In the genomic region with DNA sequence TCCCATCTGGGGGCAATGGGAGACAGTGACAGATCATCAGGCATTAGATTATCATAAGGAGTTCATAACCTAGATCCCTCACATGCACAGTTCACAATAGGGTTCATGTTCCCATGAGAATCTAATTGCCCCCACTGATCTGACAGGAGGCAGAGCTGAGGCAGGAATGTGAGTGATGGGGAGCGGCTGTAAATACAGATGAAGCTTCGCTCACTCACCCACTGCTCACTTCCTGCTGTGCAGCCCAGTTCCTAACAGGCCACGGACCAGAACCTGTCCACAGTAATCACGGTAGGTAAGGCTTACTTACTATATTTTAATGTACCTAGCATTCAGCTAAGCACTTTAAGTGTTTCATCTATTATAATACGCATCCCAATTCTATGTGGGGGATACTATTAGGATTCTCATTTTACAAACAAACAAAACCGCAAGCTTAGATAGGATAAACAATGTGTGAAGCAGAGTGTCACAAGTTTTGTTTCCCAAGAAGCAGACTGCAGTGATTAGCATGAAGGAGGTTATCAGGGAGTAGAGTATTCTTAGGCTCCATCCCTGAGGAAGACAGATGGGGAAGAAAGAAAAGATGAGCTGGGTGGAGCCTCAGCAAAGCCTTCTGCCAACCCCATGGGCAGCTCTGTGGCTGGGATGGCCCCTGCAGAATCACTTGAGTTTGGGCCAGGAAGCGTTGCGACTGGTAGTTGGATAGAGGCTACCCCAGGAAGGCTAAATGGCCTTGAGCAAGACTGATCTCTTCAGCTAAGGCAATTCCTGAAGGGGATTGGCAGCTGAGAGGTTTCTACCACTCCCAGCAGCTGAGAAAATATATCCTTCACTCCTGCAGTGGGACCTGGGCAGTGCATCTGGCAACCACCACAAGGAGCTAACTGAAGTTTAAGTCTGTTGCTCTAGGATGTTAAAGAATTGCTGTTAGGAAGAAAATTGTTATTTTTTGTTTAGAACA, we compare ENCODE assay signal across 19 cellular contexts.
A peak's percentile ranks its signal among the peaks of the same experiment; 100 is the strongest.
DNase-seq lines count a peak whose midpoint lies in the region; ATAC-seq and TF ChIP-seq lines count a peak whose summit lies in the region.
"Had no signal": no experiment of that assay in that cellular context is flagged by ENCODE, and none has a peak within 500 bp of the region (broad histone marks: within the 10 kb centered on the region; RNA-seq: fewer than 3 reads in every experiment).

No MANE protein-coding gene starts in this region.

- H3K4me3 ChIP-seq in neuronal stem cell (ENCODE audit: low read length in 2 of 2), result no peak overlapping the region
- H3K4me3 ChIP-seq: left lung, upper lobe of right lung had no signal

- no peak overlapping the region for H3K18ac ChIP-seq in neuronal stem cell (ENCODE audit: low read length)

- H3K27ac ChIP-seq in neuronal stem cell (replicated peaks; ENCODE audit: low read length) (no peak overlapping the region), caudate nucleus (ENCODE audit: low read depth, low read length) (no peak overlapping the region)
- H3K27ac ChIP-seq: left lung, neutrophil, upper lobe of right lung had no signal

- H3K36me3 Mint-ChIP-seq in chondrocyte (ENCODE audit: low read depth), result peaks cover 6% of the 10 kb centered on the region
- H3K36me3 Mint-ChIP-seq: activated naive CD8-positive, alpha-beta T cell treated with anti-CD3 and anti-CD28 coated beads, Interleukin-2, amount 10 ng/mL, durations not matched to agents 7 days and 5 days; CD8-positive, alpha-beta memory T cell had no signal

- no peaks in the 10 kb centered on the region for H3K9me3 ChIP-seq in neuronal stem cell (replicated peaks in 1 of 2; ENCODE audit: control insufficient read depth in 2 of 2, insufficient read depth in 1 of 2, low read depth in 1 of 2, low read length in 2 of 2)
- H3K9me3 ChIP-seq: neutrophil, upper lobe of right lung had no signal

- H2BK12ac ChIP-seq in neuronal stem cell (ENCODE audit: low read length), result no peak overlapping the region

- no peak overlapping the region for H3K4me2 ChIP-seq in neuronal stem cell (ENCODE audit: insufficient read depth, low read length, poor library complexity, severe bottlenecking)

- peak; percentile 76 for DNase-seq in LHCN-M2 (ENCODE audit: low read depth)
- no peak for DNase-seq in chondrocyte (ENCODE audit: low spot score)
- DNase-seq in neuronal stem cell (ENCODE audit: low spot score), result no peak
- no peak for DNase-seq in NCI-H1417 treated with DMSO at 0.1 percent for 48 hours (lab: John Stamatoyannopoulos, UW)
- DNase-seq in glomerular visceral epithelial cell (ENCODE audit: extremely low spot score), result no peak
- DNase-seq in caudate nucleus (lab: John Stamatoyannopoulos, UW), result no peak
- DNase-seq: activated CD4-positive, alpha-beta T cell treated with anti-CD3 and anti-CD28 coated beads, Interleukin-2, amount 10 ng/mL, durations not matched to agents 7 days and 5 days; activated naive CD8-positive, alpha-beta T cell treated with anti-CD3 and anti-CD28 coated beads, Interleukin-2, amount 10 ng/mL, durations not matched to agents 7 days and 5 days; CD8-positive, alpha-beta memory T cell; KG1; left lung; NCI-H1092; NCI-H2029 treated with DMSO at 0.1 percent for 48 hours; Right ventricle myocardium superior; stimulated activated CD8-positive, alpha-beta memory T cell treated with anti-CD3 and anti-CD28 coated beads, Interleukin-4, amount 100 ng/mL, for 48 hours; upper lobe of right lung had no signal

- H3K4me3 Mint-ChIP-seq in chondrocyte (ENCODE audit: unreplicated experiment), result no peak overlapping the region
- H3K4me3 Mint-ChIP-seq: activated CD4-positive, alpha-beta T cell treated with anti-CD3 and anti-CD28 coated beads, Interleukin-2, amount 10 ng/mL, durations not matched to agents 7 days and 5 days; activated naive CD8-positive, alpha-beta T cell treated with anti-CD3 and anti-CD28 coated beads, Interleukin-2, amount 10 ng/mL, durations not matched to agents 7 days and 5 days; CD8-positive, alpha-beta memory T cell had no signal

- no peak overlapping the region for H3K9ac ChIP-seq in neuronal stem cell (ENCODE audit: low read depth, low read length, poor library complexity)

- H3K4me1 ChIP-seq in neuronal stem cell (ENCODE audit: control insufficient read depth in 2 of 2, insufficient read depth in 1 of 2, low read depth in 1 of 2, low read length in 2 of 2), result peaks cover 1 to 18% of the 10 kb centered on the region in 2 donors
- H3K4me1 ChIP-seq: left lung, upper lobe of right lung had no signal

- no peak overlapping the region for H2BK5ac ChIP-seq in neuronal stem cell (ENCODE audit: low read length)

- no peak overlapping the region for H2AK5ac ChIP-seq in neuronal stem cell (ENCODE audit: low read depth, low read length)

- H3K4ac ChIP-seq in neuronal stem cell (ENCODE audit: low read length), result no peak overlapping the region

- peaks cover 59% of the 10 kb centered on the region for H3K4me1 Mint-ChIP-seq in chondrocyte (ENCODE audit: low read depth)
- H3K4me1 Mint-ChIP-seq: activated CD4-positive, alpha-beta T cell treated with anti-CD3 and anti-CD28 coated beads, Interleukin-2, amount 10 ng/mL, durations not matched to agents 7 days and 5 days; activated naive CD8-positive, alpha-beta T cell treated with anti-CD3 and anti-CD28 coated beads, Interleukin-2, amount 10 ng/mL, durations not matched to agents 7 days and 5 days; CD8-positive, alpha-beta memory T cell had no signal

- no peak overlapping the region for H4K8ac ChIP-seq in neuronal stem cell (ENCODE audit: low read depth, low read length)

- ATAC-seq in GM21360 (IDR thresholded peaks at IDR 0.05; ENCODE audit: unreplicated experiment), result peak; percentile 1
- ATAC-seq: left lung, upper lobe of right lung had no signal

- no peak for TF ChIP-seq CTCF in chondrocyte (IDR thresholded peaks at IDR 0.05)

- H2AFZ ChIP-seq in neuronal stem cell (ENCODE audit: low read length), result peak overlapping the region; percentile 72

- peaks cover 14% of the 10 kb centered on the region for H3K9me3 Mint-ChIP-seq in chondrocyte (ENCODE audit: low read depth)
- H3K9me3 Mint-ChIP-seq: activated CD4-positive, alpha-beta T cell treated with anti-CD3 and anti-CD28 coated beads, Interleukin-2, amount 10 ng/mL, durations not matched to agents 7 days and 5 days; activated T-helper 2 cell treated with anti-CD3 and anti-CD28 coated beads, Interferon-gamma antibody, Interleukin-2, Interleukin-4, amounts not matched to agents 10 μg/mL and 5 μg/mL and 100 μg/mL, durations not matched to agents 14 hours and 24 hours and 36 hours; CD8-positive, alpha-beta memory T cell had no signal

- H3K23ac ChIP-seq in neuronal stem cell (ENCODE audit: low read depth, low read length, poor library complexity), result no peak overlapping the region

- no peak overlapping the region for H2BK120ac ChIP-seq in neuronal stem cell (ENCODE audit: low read depth, low read length)

- H3K79me1 ChIP-seq in neuronal stem cell (ENCODE audit: low read depth, low read length), result no peaks in the 10 kb centered on the region

- H3K27ac Mint-ChIP-seq in chondrocyte (ENCODE audit: unreplicated experiment), result peak overlapping the region; percentile 85
- H3K27ac Mint-ChIP-seq: activated CD4-positive, alpha-beta T cell treated with anti-CD3 and anti-CD28 coated beads, Interleukin-2, amount 10 ng/mL, durations not matched to agents 7 days and 5 days; activated naive CD8-positive, alpha-beta T cell treated with anti-CD3 and anti-CD28 coated beads, Interleukin-2, amount 10 ng/mL, durations not matched to agents 7 days and 5 days; activated T-helper 2 cell treated with anti-CD3 and anti-CD28 coated beads, Interferon-gamma antibody, Interleukin-2, Interleukin-4, amounts not matched to agents 10 μg/mL and 5 μg/mL and 100 μg/mL, durations not matched to agents 14 hours and 24 hours and 36 hours had no signal

- H3K27me3 ChIP-seq in neuronal stem cell (ENCODE audit: control insufficient read depth in 3 of 3, insufficient read depth in 3 of 3, low read depth in 1 of 3, low read length in 3 of 3), result no peaks in the 10 kb centered on the region
- H3K27me3 ChIP-seq: left lung, upper lobe of right lung had no signal

- no peak overlapping the region for H4K91ac ChIP-seq in neuronal stem cell (ENCODE audit: low read depth, low read length, poor library complexity)

- WGBS in neuronal stem cell (ENCODE audit: extremely low coverage in 2 of 2, insufficient read length in 2 of 2, insufficient replicate concordance in 1 of 2), 2 donors, result no CpG with 5 or more reads among the region's 8 CpGs

- H3K14ac ChIP-seq in neuronal stem cell (ENCODE audit: low read length), result no peak overlapping the region

- no peaks in the 10 kb centered on the region for H3K36me3 ChIP-seq in neuronal stem cell (replicated peaks in 1 of 2; ENCODE audit: control insufficient read depth in 2 of 2, insufficient read depth in 2 of 2, low read length in 2 of 2)
- H3K36me3 ChIP-seq: left lung, neutrophil, upper lobe of right lung had no signal

- H2BK15ac ChIP-seq in neuronal stem cell (ENCODE audit: low read length), result no peak overlapping the region

- no peaks in the 10 kb centered on the region for H3K27me3 Mint-ChIP-seq in chondrocyte (ENCODE audit: low read depth)
